ENCODE assay signal across 1 cellular context in genomic region chr7:116687801-116688201, GRCh38.
TF ChIP-seq lines count a peak whose summit lies in the region.

No MANE protein-coding gene starts in this region.

TF ChIP-seq in GM23338, 12 proteins besides CTCF, POLR2A, EP300 and RAD21 (continued from another document):
- TF ChIP-seq EZH2phosphoT487 (IDR thresholded peaks at IDR 0.05; ENCODE audit: unreplicated experiment) (no peak), REST (IDR thresholded peaks at IDR 0.05; ENCODE audit: unreplicated experiment) (no peak)
